Comparison of ENCODE assay signal across 1 cellular context in genomic region chr7:124033093-124033806, GRCh38.
TF ChIP-seq lines count a peak whose summit lies in the region.

No MANE protein-coding gene starts in this region.

TF ChIP-seq in HEK293, 187 proteins besides CTCF, POLR2A, EP300 and RAD21 (continued from another document and continues in another):
- TF ChIP-seq ZNF221 (tag by site-specific recombination; IDR thresholded peaks at IDR 0.05; ENCODE audit: borderline replicate concordance) (no peak), ZNF747 (tag by site-specific recombination; IDR thresholded peaks at IDR 0.05) (no peak), ZNF211 (tag by site-specific recombination; IDR thresholded peaks at IDR 0.05; ENCODE audit: low read depth) (no peak), ZNF398 (tag by site-specific recombination; IDR thresholded peaks at IDR 0.05) (no peak), ZNF140 (tag by site-specific recombination; IDR thresholded peaks at IDR 0.05) (no peak), FEZF1 (tag by site-specific recombination; IDR thresholded peaks at IDR 0.05) (no peak), ZNF654 (tag by site-specific recombination; IDR thresholded peaks at IDR 0.05; ENCODE audit: low read depth) (no peak), GLIS1 (tag by site-specific recombination; IDR thresholded peaks at IDR 0.05) (no peak), ZSCAN18 (tag by site-specific recombination; IDR thresholded peaks at IDR 0.05) (no peak), ZNF776 (tag by site-specific recombination; IDR thresholded peaks at IDR 0.05; ENCODE audit: borderline replicate concordance) (no peak), ZNF639 (tag by site-specific recombination; IDR thresholded peaks at IDR 0.05) (no peak), ZNF585B (tag by site-specific recombination; IDR thresholded peaks at IDR 0.05) (no peak), SP2 (tag by site-specific recombination; IDR thresholded peaks at IDR 0.05) (peak; percentile 43), ZBTB26 (tag by site-specific recombination; optimal IDR thresholded peaks at IDR 0.05) (no peak), KLF9 (tag by site-specific recombination; IDR thresholded peaks at IDR 0.05; ENCODE audit: low read depth) (no peak), ZSCAN16 (tag by site-specific recombination; IDR thresholded peaks at IDR 0.05) (no peak), ZNF423 (tag by site-specific recombination; IDR thresholded peaks at IDR 0.05) (no peak), MEIS1 (CRISPR knock-in tag; IDR thresholded peaks at IDR 0.05; ENCODE audit: borderline replicate concordance) (no peak), SP7 (tag by site-specific recombination; IDR thresholded peaks at IDR 0.05) (no peak), ZNF10 (tag by site-specific recombination; IDR thresholded peaks at IDR 0.05) (no peak), ZNF138 (tag by site-specific recombination; IDR thresholded peaks at IDR 0.05; ENCODE audit: borderline replicate concordance) (no peak), ZNF530 (tag by site-specific recombination; IDR thresholded peaks at IDR 0.05; ENCODE audit: low read depth) (no peak), ZNF791 (tag by site-specific recombination; IDR thresholded peaks at IDR 0.05) (no peak), PRDM10 (tag by site-specific recombination; IDR thresholded peaks at IDR 0.05) (no peak), BCL6B (tag by site-specific recombination; IDR thresholded peaks at IDR 0.05) (no peak), ZNF184 (tag by site-specific recombination; IDR thresholded peaks at IDR 0.05) (no peak), ZNF704 (tag by site-specific recombination; IDR thresholded peaks at IDR 0.05) (no peak), SALL2 (tag by site-specific recombination; IDR thresholded peaks at IDR 0.05; ENCODE audit: borderline replicate concordance) (no peak), ZNF366 (tag by site-specific recombination; conservative IDR thresholded peaks at IDR 0.05) (no peak), ZNF513 (tag by site-specific recombination; IDR thresholded peaks at IDR 0.05) (no peak), ZNF785 (tag by site-specific recombination; IDR thresholded peaks at IDR 0.05) (no peak), KLF1 (tag by site-specific recombination; IDR thresholded peaks at IDR 0.05) (no peak), PRDM6 (tag by site-specific recombination; IDR thresholded peaks at IDR 0.05) (no peak), GFI1B (tag by site-specific recombination; IDR thresholded peaks at IDR 0.05) (no peak), RBAK (tag by site-specific recombination; IDR thresholded peaks at IDR 0.05) (no peak), ZNF155 (tag by site-specific recombination; IDR thresholded peaks at IDR 0.05) (no peak), ZBTB10 (tag by site-specific recombination; IDR thresholded peaks at IDR 0.05) (no peak), ZBTB6 (tag by site-specific recombination; IDR thresholded peaks at IDR 0.05) (peak; percentile 14; the same call in 1 of the 2 replicates), ZNF76 (tag by site-specific recombination; IDR thresholded peaks at IDR 0.05; ENCODE audit: borderline replicate concordance, low read depth) (no peak), ZNF529 (tag by site-specific recombination; IDR thresholded peaks at IDR 0.05; ENCODE audit: insufficient replicate concordance) (no peak)
